31 cellular contexts compared by ENCODE assay signal in genomic region chr5:169121631-169122420, GRCh38.
DNase-seq lines count a peak whose midpoint lies in the region; ATAC-seq, FAIRE-seq and TF ChIP-seq lines count a peak whose summit lies in the region.
"Had no signal": no experiment of that assay in that cellular context is flagged by ENCODE, and none has a peak within 500 bp of the region (broad histone marks: within the 10 kb centered on the region; RNA-seq: fewer than 3 reads in every experiment).

No MANE protein-coding gene starts in this region.

- H3K4me2 ChIP-seq in astrocyte (ENCODE audit: low read length) = no peak overlapping the region
- H3K4me2 ChIP-seq: BLaER1 treated with 17β-estradiol and CSF1 and Interleukin-3, amounts not matched to agents 10 nM and 100 nM; neural progenitor cell had no signal

- H3K27ac ChIP-seq in astrocyte (ENCODE audit: low read depth, low read length) = no peak overlapping the region
- no peak overlapping the region for H3K27ac ChIP-seq in SJCRH30
- H3K27ac ChIP-seq: adrenal gland; BLaER1 treated with 17β-estradiol and CSF1 and Interleukin-3, amounts not matched to agents 10 nM and 100 nM; neural progenitor cell; parathyroid adenoma; SK-N-MC; thoracic aorta had no signal

- H3K27me3 ChIP-seq in astrocyte (ENCODE audit: insufficient read depth, low read length) (no peaks in the 10 kb centered on the region), SJCRH30 (no peaks in the 10 kb centered on the region; the same call in 1 of the 2 replicates)
- H3K27me3 ChIP-seq: adrenal gland; BLaER1 treated with 17β-estradiol and CSF1 and Interleukin-3, amounts not matched to agents 10 nM and 100 nM; neural progenitor cell had no signal

- no peak for ATAC-seq in stimulated activated effector memory CD8-positive, alpha-beta T cell treated with anti-CD3 and anti-CD28 coated beads, Interleukin-12 subunit alpha, Interleukin-12 subunit beta, amount 100 ng/mL, for 72 hours
- ATAC-seq in HG02759 (IDR thresholded peaks at IDR 0.05; ENCODE audit: unreplicated experiment) = no peak
- ATAC-seq: left lobe of liver had no signal

- no peak for TF ChIP-seq CTCF in AG10803 (conservative IDR thresholded peaks at IDR 0.05; ENCODE audit: low read length)
- no peak for TF ChIP-seq CTCF in astrocyte (IDR thresholded peaks at IDR 0.05; ENCODE audit: insufficient read depth, low read depth, low read length)
- no peak for TF ChIP-seq CTCF in foreskin fibroblast (IDR thresholded peaks at IDR 0.05; ENCODE audit: low read depth, low read length)

- H3K9ac ChIP-seq in astrocyte (ENCODE audit: low read length) = no peak overlapping the region
- H3K9ac ChIP-seq: BLaER1 treated with 17β-estradiol and CSF1 and Interleukin-3, amounts not matched to agents 10 nM and 100 nM; neural progenitor cell; parathyroid adenoma had no signal

- no peaks in the 10 kb centered on the region for H3K27me3 Mint-ChIP-seq in astrocyte (ENCODE audit: low read depth, unreplicated experiment)
- H3K27me3 Mint-ChIP-seq: activated naive CD4-positive, alpha-beta T cell treated with anti-CD3 and anti-CD28 coated beads, Interleukin-2, amount 10 ng/mL, durations not matched to agents 7 days and 5 days had no signal

- H3K36me3 ChIP-seq in astrocyte (ENCODE audit: insufficient read depth, low read length) (no peaks in the 10 kb centered on the region), SJCRH30 (no peaks in the 10 kb centered on the region)
- H3K36me3 ChIP-seq: adrenal gland; BLaER1 treated with 17β-estradiol and CSF1 and Interleukin-3, amounts not matched to agents 10 nM and 100 nM; neural progenitor cell; thoracic aorta had no signal

- H3K9me3 Mint-ChIP-seq in astrocyte (ENCODE audit: unreplicated experiment) = peaks cover 6% of the 10 kb centered on the region
- H3K9me3 Mint-ChIP-seq in stimulated activated effector memory CD8-positive, alpha-beta T cell treated with anti-CD3 and anti-CD28 coated beads, Interleukin-12 subunit alpha, Interleukin-12 subunit beta, amount 100 ng/mL, for 72 hours = no peaks in the 10 kb centered on the region
- H3K9me3 Mint-ChIP-seq: activated naive CD4-positive, alpha-beta T cell treated with anti-CD3 and anti-CD28 coated beads, Interleukin-2, amount 10 ng/mL, durations not matched to agents 7 days and 5 days; activated T-helper 1 cell treated with anti-CD3 and anti-CD28 coated beads, Interleukin-12 subunit alpha, Interleukin-12 subunit beta, Interleukin-2, Interleukin-4 antibody, amounts not matched to agents 30 ng/mL and 10 ng/mL and 1 ng/mL, durations not matched to agents 14 hours and 24 hours and 36 hours; T-helper 1 cell treated with Interleukin-12 subunit alpha and Interleukin-12 subunit beta and Interleukin-4 antibody, amounts not matched to agents 30 μg/mL and 1 μg/mL, for 36 hours had no signal

- H3K4me3 Mint-ChIP-seq in astrocyte (ENCODE audit: unreplicated experiment) = no peak overlapping the region
- H3K4me3 Mint-ChIP-seq in stimulated activated effector memory CD8-positive, alpha-beta T cell treated with anti-CD3 and anti-CD28 coated beads, Interleukin-12 subunit alpha, Interleukin-12 subunit beta, amount 100 ng/mL, for 72 hours = no peak overlapping the region
- H3K4me3 Mint-ChIP-seq: activated naive CD4-positive, alpha-beta T cell treated with anti-CD3 and anti-CD28 coated beads, Interleukin-2, amount 10 ng/mL, durations not matched to agents 7 days and 5 days; activated T-helper 1 cell treated with anti-CD3 and anti-CD28 coated beads, Interleukin-12 subunit alpha, Interleukin-12 subunit beta, Interleukin-2, Interleukin-4 antibody, amounts not matched to agents 30 ng/mL and 10 ng/mL and 1 ng/mL, durations not matched to agents 14 hours and 24 hours and 36 hours; neural progenitor cell; T-helper 1 cell treated with Interleukin-12 subunit alpha and Interleukin-12 subunit beta and Interleukin-4 antibody, amounts not matched to agents 30 μg/mL and 1 μg/mL, for 36 hours had no signal

- H3K27ac Mint-ChIP-seq in astrocyte (ENCODE audit: unreplicated experiment) = no peak overlapping the region
- H3K27ac Mint-ChIP-seq in stimulated activated effector memory CD8-positive, alpha-beta T cell treated with anti-CD3 and anti-CD28 coated beads, Interleukin-12 subunit alpha, Interleukin-12 subunit beta, amount 100 ng/mL, for 72 hours = no peak overlapping the region
- H3K27ac Mint-ChIP-seq: activated naive CD4-positive, alpha-beta T cell treated with anti-CD3 and anti-CD28 coated beads, Interleukin-2, amount 10 ng/mL, durations not matched to agents 7 days and 5 days; activated T-helper 1 cell treated with anti-CD3 and anti-CD28 coated beads, Interleukin-12 subunit alpha, Interleukin-12 subunit beta, Interleukin-2, Interleukin-4 antibody, amounts not matched to agents 30 ng/mL and 10 ng/mL and 1 ng/mL, durations not matched to agents 14 hours and 24 hours and 36 hours; neural progenitor cell; T-helper 1 cell treated with Interleukin-12 subunit alpha and Interleukin-12 subunit beta and Interleukin-4 antibody, amounts not matched to agents 30 μg/mL and 1 μg/mL, for 36 hours had no signal

- no peak overlapping the region for H2AFZ ChIP-seq in astrocyte (ENCODE audit: low read depth, low read length)
- H2AFZ ChIP-seq: neural progenitor cell, parathyroid adenoma had no signal

- peaks cover 5% of the 10 kb centered on the region for H3K36me3 Mint-ChIP-seq in astrocyte (ENCODE audit: low read depth, unreplicated experiment)
- no peaks in the 10 kb centered on the region for H3K36me3 Mint-ChIP-seq in stimulated activated effector memory CD8-positive, alpha-beta T cell treated with anti-CD3 and anti-CD28 coated beads, Interleukin-12 subunit alpha, Interleukin-12 subunit beta, amount 100 ng/mL, for 72 hours
- H3K36me3 Mint-ChIP-seq: activated naive CD4-positive, alpha-beta T cell treated with anti-CD3 and anti-CD28 coated beads, Interleukin-2, amount 10 ng/mL, durations not matched to agents 7 days and 5 days; neural progenitor cell had no signal

- H3K4me1 Mint-ChIP-seq in astrocyte (ENCODE audit: low read depth, unreplicated experiment) = peaks cover 7% of the 10 kb centered on the region
- no peaks in the 10 kb centered on the region for H3K4me1 Mint-ChIP-seq in stimulated activated effector memory CD8-positive, alpha-beta T cell treated with anti-CD3 and anti-CD28 coated beads, Interleukin-12 subunit alpha, Interleukin-12 subunit beta, amount 100 ng/mL, for 72 hours
- H3K4me1 Mint-ChIP-seq: activated naive CD4-positive, alpha-beta T cell treated with anti-CD3 and anti-CD28 coated beads, Interleukin-2, amount 10 ng/mL, durations not matched to agents 7 days and 5 days had no signal

- no peaks in the 10 kb centered on the region for H4K20me1 ChIP-seq in astrocyte (ENCODE audit: insufficient read depth, low read length)
- H4K20me1 ChIP-seq: BLaER1 treated with 17β-estradiol and CSF1 and Interleukin-3, amounts not matched to agents 10 nM and 100 nM had no signal

- FAIRE-seq in astrocyte (lab: Jason Lieb, UNC) = peak; percentile 45
- FAIRE-seq: colon, endothelial cell of umbilical vein, islet of Langerhans, TTC549, urothelium cell line had no signal

- H3K4me3 ChIP-seq in AG10803 (ENCODE audit: low read length) (no peak overlapping the region), astrocyte (ENCODE audit: insufficient read depth, low read depth, low read length) (no peak overlapping the region), foreskin fibroblast (ENCODE audit: low read depth in 1 of 2, low read length in 2 of 2) (no peak overlapping the region), SJCRH30 (no peak overlapping the region)
- H3K4me3 ChIP-seq: adrenal gland; BLaER1 treated with 17β-estradiol and CSF1 and Interleukin-3, amounts not matched to agents 10 nM and 100 nM; neural progenitor cell; SK-N-MC; skin epidermis; thoracic aorta had no signal

- H3K4me1 ChIP-seq in astrocyte (ENCODE audit: insufficient read depth, low read length) (no peaks in the 10 kb centered on the region), SJCRH30 (no peaks in the 10 kb centered on the region)
- H3K4me1 ChIP-seq: adrenal gland; BLaER1 treated with 17β-estradiol and CSF1 and Interleukin-3, amounts not matched to agents 10 nM and 100 nM had no signal

- no peaks in the 10 kb centered on the region for H3K9me3 ChIP-seq in astrocyte (ENCODE audit: insufficient read depth, low read depth, low read length)
- no peaks in the 10 kb centered on the region for H3K9me3 ChIP-seq in SJCRH30 (replicated peaks)
- H3K9me3 ChIP-seq: adrenal gland, thoracic aorta had no signal

- peak; percentile 96 for DNase-seq in AG10803 (ENCODE audit: low read depth)
- peak; percentile 13 for DNase-seq in H4 (ENCODE audit: low spot score)
- DNase-seq in astrocyte (ENCODE audit: low read depth) = peak; percentile 25
- DNase-seq in foreskin fibroblast = peak; percentile 58 to 75
- DNase-seq in SJCRH30 = no peak
- DNase-seq in stimulated activated effector memory CD8-positive, alpha-beta T cell treated with anti-CD3 and anti-CD28 coated beads, Interleukin-12 subunit alpha, Interleukin-12 subunit beta, amount 100 ng/mL, for 72 hours (ENCODE audit: low spot score in 2 of 2) = no peak
- no peak for DNase-seq in NCI-H510A treated with DMSO at 0.1 percent for 48 hours (lab: John Stamatoyannopoulos, UW)
- DNase-seq: activated CD4-positive, alpha-beta T cell treated with anti-CD3 and anti-CD28 coated beads, Interleukin-2, amount 50 U/mL, for 48 hours; activated naive CD4-positive, alpha-beta T cell treated with anti-CD3 and anti-CD28 coated beads, Interleukin-2, amount 10 ng/mL, durations not matched to agents 7 days and 5 days; adrenal gland; mesendoderm; NCI-H1092; NCI-H1694; NCI-H446; retina; stimulated activated naive CD4-positive, alpha-beta T cell treated with Interleukin-2 at 50 U/mL for 16 hours had no signal

- H3K79me2 ChIP-seq in astrocyte (ENCODE audit: insufficient read depth, low read length) = no peaks in the 10 kb centered on the region

Comparison
In these comparisons a context has a peak if more than half of its experiments do, and no peak if none do; other contexts are left out.
1. DNase-seq: peak in AG10803 (single experiment), H4 (single experiment), astrocyte (single experiment) and foreskin fibroblast (2 of 2); none in SJCRH30 (0 of 2), stimulated activated effector memory CD8-positive, alpha-beta T cell treated with anti-CD3 and anti-CD28 coated beads, Interleukin-12 subunit alpha, Interleukin-12 subunit beta, amount 100 ng/mL, for 72 hours (0 of 2) and NCI-H510A treated with DMSO at 0.1 percent for 48 hours (single experiment).